Comparison of ENCODE assay signal across 24 cellular contexts in genomic region chr21:45902292-45902995, GRCh38.
"Had no signal": no experiment of that assay in that cellular context is flagged by ENCODE, and none has a peak within 500 bp of the region (broad histone marks: within the 10 kb centered on the region; RNA-seq: fewer than 3 reads in every experiment).

No MANE protein-coding gene starts in this region.

- H3K36me3 ChIP-seq: adrenal gland, breast epithelium had no signal

- DNase-seq: activated CD4-positive, alpha-beta memory T cell treated with anti-CD3 and anti-CD28 coated beads for 36 hours; activated CD4-positive, alpha-beta T cell treated with anti-CD3 and anti-CD28 coated beads, Interleukin-2, amount 50 U/mL, for 1 hour; activated CD8-positive, alpha-beta memory T cell treated with anti-CD3 and anti-CD28 coated beads, Interleukin-2, amount 50 U/mL, for 4 hours; activated naive CD4-positive, alpha-beta T cell; activated naive CD4-positive, alpha-beta T cell treated with anti-CD3 and anti-CD28 coated beads, Interleukin-2, amount 50 U/mL, for 16 hours; activated T-cell treated with anti-CD3 and anti-CD28 coated beads for 4 hours; activated T-cell treated with anti-CD3 and anti-CD28 coated beads, Interleukin-2, amount 50 U/mL, for 4 hours; adrenal gland; body of pancreas; NCI-H1105; NCI-H1417 treated with DMSO at 0.1 percent for 48 hours; NCI-H1694; NCI-H1930; NCI-H2081 treated with DMSO at 0.1 percent for 48 hours; NCI-H345; NCI-H524 treated with DMSO at 0.1 percent for 48 hours; SHP77 treated with DMSO at 0.1 percent for 48 hours; SK-N-SH had no signal

- H3K4me3 Mint-ChIP-seq: activated CD4-positive, alpha-beta memory T cell treated with anti-CD3 and anti-CD28 coated beads for 36 hours; activated T-cell treated with anti-CD3 and anti-CD28 coated beads, Interleukin-2, amount 50 U/mL, for 4 hours; activated T-helper 1 cell treated with anti-CD3 and anti-CD28 coated beads, Interleukin-12 subunit alpha, Interleukin-12 subunit beta, Interleukin-2, Interleukin-4 antibody, amounts not matched to agents 30 ng/mL and 10 ng/mL and 1 ng/mL, durations not matched to agents 14 hours and 24 hours and 36 hours; T-helper 1 cell treated with Interleukin-12 subunit alpha and Interleukin-12 subunit beta and Interleukin-4 antibody, amounts not matched to agents 30 μg/mL and 1 μg/mL, for 36 hours; T-helper 2 cell treated with Interferon-gamma antibody and Interleukin-4, amounts not matched to agents 5 μg/mL and 100 μg/mL, for 36 hours had no signal

- H3K27ac ChIP-seq: adrenal gland, body of pancreas, breast epithelium, SJSA1 had no signal

- H3K9me3 Mint-ChIP-seq: activated CD4-positive, alpha-beta memory T cell treated with anti-CD3 and anti-CD28 coated beads for 36 hours; activated T-cell treated with anti-CD3 and anti-CD28 coated beads, Interleukin-2, amount 50 U/mL, for 4 hours; activated T-helper 1 cell treated with anti-CD3 and anti-CD28 coated beads, Interleukin-12 subunit alpha, Interleukin-12 subunit beta, Interleukin-2, Interleukin-4 antibody, amounts not matched to agents 30 ng/mL and 10 ng/mL and 1 ng/mL, durations not matched to agents 14 hours and 24 hours and 36 hours; T-helper 1 cell treated with Interleukin-12 subunit alpha and Interleukin-12 subunit beta and Interleukin-4 antibody, amounts not matched to agents 30 μg/mL and 1 μg/mL, for 36 hours; T-helper 2 cell treated with Interferon-gamma antibody and Interleukin-4, amounts not matched to agents 5 μg/mL and 100 μg/mL, for 36 hours had no signal

- H3K4me3 ChIP-seq: adrenal gland, body of pancreas, breast epithelium, SJSA1 had no signal

- ATAC-seq: activated T-cell treated with anti-CD3 and anti-CD28 coated beads, Interleukin-2, amount 50 U/mL, for 4 hours; body of pancreas; Panc1 had no signal

- H3K4me1 ChIP-seq: adrenal gland, body of pancreas, breast epithelium, SJSA1 had no signal

- H3K9me3 ChIP-seq: adrenal gland, body of pancreas, breast epithelium, SJSA1, SK-N-SH had no signal

- H3K27ac Mint-ChIP-seq: activated CD4-positive, alpha-beta memory T cell treated with anti-CD3 and anti-CD28 coated beads for 36 hours; activated T-helper 1 cell treated with anti-CD3 and anti-CD28 coated beads, Interleukin-12 subunit alpha, Interleukin-12 subunit beta, Interleukin-2, Interleukin-4 antibody, amounts not matched to agents 30 ng/mL and 10 ng/mL and 1 ng/mL, durations not matched to agents 14 hours and 24 hours and 36 hours; T-helper 1 cell treated with Interleukin-12 subunit alpha and Interleukin-12 subunit beta and Interleukin-4 antibody, amounts not matched to agents 30 μg/mL and 1 μg/mL, for 36 hours; T-helper 2 cell treated with Interferon-gamma antibody and Interleukin-4, amounts not matched to agents 5 μg/mL and 100 μg/mL, for 36 hours had no signal

- H3K27me3 ChIP-seq: adrenal gland, body of pancreas, SJSA1 had no signal

- H3K27me3 Mint-ChIP-seq: activated CD4-positive, alpha-beta memory T cell treated with anti-CD3 and anti-CD28 coated beads for 36 hours had no signal
